Comparison of ENCODE assay signal across 21 cellular contexts in the genomic region with DNA sequence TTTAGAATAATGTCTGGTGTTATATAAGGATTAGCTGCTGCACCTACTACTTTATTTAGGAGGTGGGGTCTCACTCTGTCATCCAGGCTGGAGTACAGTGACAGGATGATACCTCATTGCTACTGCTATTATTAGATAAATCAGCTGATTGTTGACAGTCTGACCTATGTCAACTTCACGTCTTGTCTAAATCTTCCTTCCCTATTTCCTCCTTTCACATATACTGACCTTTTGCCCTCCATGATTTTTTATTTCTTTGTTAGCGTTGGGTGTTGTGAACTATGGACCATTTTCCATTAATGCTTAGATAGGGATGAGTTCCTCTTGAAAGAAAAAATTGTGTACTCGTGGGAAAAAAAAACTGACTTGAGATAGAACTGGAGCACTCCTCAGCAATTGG.
A peak's percentile ranks its signal among the peaks of the same experiment; 100 is the strongest.
DNase-seq lines count a peak whose midpoint lies in the region; ATAC-seq and TF ChIP-seq lines count a peak whose summit lies in the region.
"Had no signal": no experiment of that assay in that cellular context is flagged by ENCODE, and none has a peak within 500 bp of the region (broad histone marks: within the 10 kb centered on the region; RNA-seq: fewer than 3 reads in every experiment).

No MANE protein-coding gene starts in this region.

- H3K36me3 Mint-ChIP-seq in HFFc6 (ENCODE audit: low read depth), result peaks cover 45% of the 10 kb centered on the region
- no peaks in the 10 kb centered on the region for H3K36me3 Mint-ChIP-seq in brain
- H3K36me3 Mint-ChIP-seq in mesothelial cell of epicardium, result no peaks in the 10 kb centered on the region
- H3K36me3 Mint-ChIP-seq: CD14-positive monocyte; stimulated activated naive B cell treated with anti-CD40 and anti-IgM and Interleukin-4, amounts not matched to agents 10 μg/mL and 1 μg/mL and 100 μg/mL, for 72 hours had no signal

- H3K9me3 Mint-ChIP-seq in HFFc6 (no peaks in the 10 kb centered on the region), brain (no peaks in the 10 kb centered on the region), mesothelial cell of epicardium (no peaks in the 10 kb centered on the region)
- H3K9me3 Mint-ChIP-seq: activated CD4-positive, alpha-beta memory T cell treated with anti-CD3 and anti-CD28 coated beads, Interleukin-2, amount 10 ng/mL, durations not matched to agents 7 days and 5 days; CD14-positive monocyte; stimulated activated naive B cell treated with anti-CD40 and anti-IgM and Interleukin-4, amounts not matched to agents 10 μg/mL and 1 μg/mL and 100 μg/mL, for 72 hours had no signal

- peaks cover 0 to 29% (median 14%) of the 10 kb centered on the region in 7 donors for H3K27me3 ChIP-seq in spleen (replicated peaks in 1 of 7)
- H3K27me3 ChIP-seq: brain microvascular endothelial cell, gastroesophageal sphincter had no signal

- TF ChIP-seq CTCF in HFFc6 (IDR thresholded peaks at IDR 0.05), result no peak
- no peak for TF ChIP-seq CTCF in brain (conservative IDR thresholded peaks at IDR 0.05)
- no peak for TF ChIP-seq CTCF in mesothelial cell of epicardium (IDR thresholded peaks at IDR 0.05; ENCODE audit: unreplicated experiment)
- no peak for TF ChIP-seq CTCF in spleen (IDR thresholded peaks at IDR 0.05 in 8 of 11, conservative IDR thresholded peaks at IDR 0.05 in 3 of 11)

- intact Hi-C loops in spleen (cut with DNase I; ENCODE audit: low total_unique reads), result loop anchor here (10.0 kb wide), 1 partner anchor 140 kb away; no protein-coding TSS in a partner anchor

- ATAC-seq in GM19463 (IDR thresholded peaks at IDR 0.05; ENCODE audit: unreplicated experiment), result no peak
- no peak for ATAC-seq in HG03520 (IDR thresholded peaks at IDR 0.05; ENCODE audit: unreplicated experiment)
- ATAC-seq: gastroesophageal sphincter; lower lobe of right lung; stimulated activated naive B cell treated with anti-CD40 and anti-IgM and Interleukin-4, amounts not matched to agents 10 μg/mL and 1 μg/mL and 100 μg/mL, for 72 hours had no signal

- H3K9me3 ChIP-seq in spleen, result no peaks in the 10 kb centered on the region
- H3K9me3 ChIP-seq: gastroesophageal sphincter, lower lobe of right lung had no signal

- H3K4me3 ChIP-seq in spleen, result no peak overlapping the region

- H3K27ac Mint-ChIP-seq in HFFc6 (peak overlapping the region; percentile 60), brain (peak overlapping the region in 3 of 5 experiments; percentile 64 to 82 (median 71)), mesothelial cell of epicardium (no peak overlapping the region)
- H3K27ac Mint-ChIP-seq: activated CD4-positive, alpha-beta memory T cell treated with anti-CD3 and anti-CD28 coated beads, Interleukin-2, amount 10 ng/mL, durations not matched to agents 7 days and 5 days; stimulated activated naive B cell treated with anti-CD40 and anti-IgM and Interleukin-4, amounts not matched to agents 10 μg/mL and 1 μg/mL and 100 μg/mL, for 72 hours had no signal

- H3K4me1 ChIP-seq in spleen, result peaks cover 0 to 35% (median 17%) of the 10 kb centered on the region in 6 donors

- H3K27ac ChIP-seq in spleen, result peak overlapping the region in 6 of 8 donors; percentile 79 to 88 (median 82)
- H3K27ac ChIP-seq: brain microvascular endothelial cell, lower lobe of right lung had no signal

- H3K4me1 Mint-ChIP-seq in HFFc6 (ENCODE audit: low read depth) (peaks cover 56% of the 10 kb centered on the region), brain (peaks cover 60% of the 10 kb centered on the region), mesothelial cell of epicardium (peaks cover 21% of the 10 kb centered on the region)

- H3K27me3 Mint-ChIP-seq in HFFc6 (ENCODE audit: insufficient read depth), result peaks cover 5% of the 10 kb centered on the region
- peaks cover 12% of the 10 kb centered on the region for H3K27me3 Mint-ChIP-seq in brain
- no peaks in the 10 kb centered on the region for H3K27me3 Mint-ChIP-seq in mesothelial cell of epicardium (ENCODE audit: low read depth)

- no peaks in the 10 kb centered on the region for H3K36me3 ChIP-seq in spleen
- H3K36me3 ChIP-seq: brain microvascular endothelial cell, gastroesophageal sphincter, lower lobe of right lung had no signal

- no peak for DNase-seq in HFFc6
- DNase-seq in mesothelial cell of epicardium (ENCODE audit: low spot score in 2 of 2, unreplicated experiment in 2 of 2), result no peak
- no peak for DNase-seq in spleen
- DNase-seq in activated gamma-delta T cell treated with Interleukin-2 at 50 U/mL for 16 hours, result no peak
- DNase-seq: activated CD4-positive, alpha-beta memory T cell treated with anti-CD3 and anti-CD28 coated beads, Interleukin-2, amount 10 ng/mL, durations not matched to agents 7 days and 5 days; activated effector memory CD4-positive, alpha-beta T cell treated with Interleukin-2 at 50 U/mL for 16 hours; activated T-cell treated with anti-CD3 and anti-CD28 coated beads for 4 hours; brain microvascular endothelial cell; Calu3; lower lobe of right lung; NCI-H1092; NCI-H1930; NCI-H345; NCI-H82; stimulated activated CD4-positive, alpha-beta T cell treated with anti-CD3 and anti-CD28 coated beads, Interleukin-4, amount 100 ng/mL, for 24 hours; stimulated activated naive B cell treated with anti-CD40 and anti-IgM and Interleukin-4, amounts not matched to agents 10 μg/mL and 1 μg/mL and 100 μg/mL, for 72 hours had no signal

- TF ChIP-seq POLR2A in spleen (IDR thresholded peaks at IDR 0.05), result no peak

- no peak overlapping the region; the same call in 1 of the 2 replicates for H3K4me3 Mint-ChIP-seq in HFFc6
- H3K4me3 Mint-ChIP-seq in brain, result peak overlapping the region; percentile 16 to 96 (median 53)
- H3K4me3 Mint-ChIP-seq in mesothelial cell of epicardium, result peak overlapping the region; percentile 42

- WGBS in spleen, 5 donors, result 71 to 82% (median 77%) methylated on average over 3 of the region's 3 CpGs
